ENCODE assay signal across 8 cellular contexts in the genomic region with DNA sequence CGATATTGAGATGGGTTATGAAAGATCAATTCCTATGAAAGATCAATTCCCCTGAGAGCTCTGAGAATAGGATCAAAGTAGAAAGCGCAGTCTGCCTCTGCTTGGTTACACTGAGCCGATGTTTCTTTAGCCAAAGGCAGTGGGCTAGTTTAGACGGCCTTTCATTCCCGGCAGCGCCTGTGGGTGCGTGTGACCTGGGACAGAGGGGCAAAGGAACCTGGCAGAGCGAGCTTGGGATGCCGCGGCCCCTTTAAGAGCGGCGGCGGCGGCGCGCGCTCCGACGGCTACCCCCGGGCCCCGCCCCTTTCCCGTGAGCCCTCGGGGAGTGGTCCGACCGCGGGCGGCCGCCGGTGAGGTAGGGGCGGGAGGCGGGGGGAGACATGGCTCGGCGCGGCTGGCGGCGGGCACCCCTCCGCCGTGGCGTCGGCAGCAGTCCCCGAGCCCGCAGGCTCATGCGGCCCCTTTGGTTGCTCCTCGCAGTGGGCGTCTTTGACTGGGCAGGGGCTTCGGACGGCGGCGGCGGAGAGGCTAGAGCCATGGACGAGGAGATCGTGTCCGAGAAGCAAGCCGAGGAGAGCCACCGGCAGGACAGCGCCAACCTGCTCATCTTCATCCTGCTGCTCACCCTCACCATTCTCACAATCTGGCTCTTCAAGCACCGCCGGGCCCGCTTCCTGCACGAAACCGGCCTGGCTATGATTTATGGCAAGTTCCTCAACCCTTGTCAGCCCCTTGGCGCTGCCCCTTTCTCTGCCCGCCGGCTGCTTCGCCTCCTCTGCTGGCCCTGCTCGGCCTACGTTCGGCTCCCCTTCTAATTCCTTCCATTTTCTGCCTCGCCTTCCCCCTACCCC. TPM values are rescaled to one million over a fixed set of nuclear protein-coding genes. Genes with fewer than 3 reads are reported as not detected.
A peak's percentile ranks its signal among the peaks of the same experiment; 100 is the strongest.
DNase-seq lines count a peak whose midpoint lies in the region; ATAC-seq and TF ChIP-seq lines count a peak whose summit lies in the region.

A gene (plus strand): TSS at position 313 of the 851 bp plus-strand sequence. CDS start 224 bp downstream, at position 537.

- TF ChIP-seq CTCF in ovary (IDR thresholded peaks at IDR 0.05) (no peak), tibial artery (IDR thresholded peaks at IDR 0.05) (no peak)

- H3K36me3 ChIP-seq in SK-N-MC (ENCODE audit: insufficient read depth, low read length) (no peaks in the 10 kb centered on the region), ovary (no peaks in the 10 kb centered on the region), tibial artery (no peaks in the 10 kb centered on the region)

- peak within 1 kb of the TSS; percentile 83 for H3K4me3 ChIP-seq in SK-N-MC
- H3K4me3 ChIP-seq in ovary: peak within 1 kb of the TSS; percentile 52
- peak within 1 kb of the TSS; percentile 64 to 82 for H3K4me3 ChIP-seq in tibial artery

- intact Hi-C loops in Right ventricle myocardium inferior (cut with DNase I) (loop anchor here (1.0 kb wide), 1 partner anchor 9 kb away; no protein-coding TSS in a partner anchor), ovary (cut with DNase I) (no loop called here), tibial artery (cut with DNase I; ENCODE audit: low total_unique reads) (no loop called here)

- no peak for TF ChIP-seq POLR2A in ovary (IDR thresholded peaks at IDR 0.05)

- H3K36me3 Mint-ChIP-seq in activated naive CD4-positive, alpha-beta T cell treated with anti-CD3 and anti-CD28 coated beads, Interleukin-2, amount 50 U/mL, for 72 hours: peaks cover 5 to 24% of the 10 kb centered on the region in 2 donors

- peak; percentile 90 for ATAC-seq in GM21825 (IDR thresholded peaks at IDR 0.05; ENCODE audit: unreplicated experiment)
- peak; percentile 89 to 97 for ATAC-seq in activated naive CD4-positive, alpha-beta T cell treated with anti-CD3 and anti-CD28 coated beads, Interleukin-2, amount 50 U/mL, for 72 hours
- peak; percentile 97 for ATAC-seq in Right ventricle myocardium inferior

- peak within 1 kb of the TSS; percentile 78 for H3K9ac ChIP-seq in SK-N-MC (ENCODE audit: insufficient read length)

- H3K9me3 ChIP-seq in SK-N-MC (ENCODE audit: low read depth, low read length) (no peaks in the 10 kb centered on the region), ovary (no peaks in the 10 kb centered on the region), tibial artery (no peaks in the 10 kb centered on the region)

- WGBS in ovary, 3 donors: 27 to 34% (median 31%) methylated on average over 67 to 69 of the region's 69 CpGs

- H3K27ac ChIP-seq in SK-N-MC (no peak within 1 kb of the TSS; the same call in 1 of the 2 replicates), ovary (peak within 1 kb of the TSS; percentile 72 to 75), tibial artery (peak within 1 kb of the TSS; percentile 77 to 81)

- TF ChIP-seq EP300 in ovary (IDR thresholded peaks at IDR 0.05): no peak

- H3K27ac Mint-ChIP-seq in activated naive CD4-positive, alpha-beta T cell treated with anti-CD3 and anti-CD28 coated beads, Interleukin-2, amount 50 U/mL, for 72 hours: peak within 1 kb of the TSS; percentile 83 to 88

- H3K9me3 Mint-ChIP-seq in activated naive CD4-positive, alpha-beta T cell treated with anti-CD3 and anti-CD28 coated beads, Interleukin-2, amount 50 U/mL, for 72 hours: peaks cover 12 to 13% of the 10 kb centered on the region in 2 donors

- peak; percentile 69 for DNase-seq in ELR (ENCODE audit: low read depth)
- peak; percentile 53 for DNase-seq in LoVo (ENCODE audit: low spot score)
- DNase-seq in SK-N-MC (ENCODE audit: low read depth, low spot score): no peak
- peak; percentile 64 to 65 for DNase-seq in activated naive CD4-positive, alpha-beta T cell treated with anti-CD3 and anti-CD28 coated beads, Interleukin-2, amount 50 U/mL, for 72 hours (ENCODE audit: low spot score in 2 of 2)
- peak; percentile 87 for DNase-seq in Right ventricle myocardium inferior (ENCODE audit: missing footprints)
- peak; percentile 71 to 83 (median 75) for DNase-seq in ovary
- DNase-seq in tibial artery: peak; percentile 56 to 82

- H3K27me3 ChIP-seq in ovary (no peaks in the 10 kb centered on the region), tibial artery (no peaks in the 10 kb centered on the region)

- H3K4me1 ChIP-seq in ovary (ENCODE audit: insufficient read depth): no peaks in the 10 kb centered on the region
- peaks cover 0 to 5% (median 1%) of the 10 kb centered on the region in 4 donors for H3K4me1 ChIP-seq in tibial artery

RNA-seq across cellular contexts. Expression of the gene that starts here (rescaled TPM):
- 10 to 100 TPM; 11.3 to 12.5 TPM for total RNA-seq in activated naive CD4-positive, alpha-beta T cell treated with anti-CD3 and anti-CD28 coated beads, Interleukin-2, amount 50 U/mL, for 72 hours
- total RNA-seq in Right ventricle myocardium inferior: 15.4 TPM
- total RNA-seq in ovary: 10 to 100 TPM; 10.5 to 18.6 (median 13.5) TPM
- polyA plus RNA-seq in ovary: 10 to 100 TPM in 1 of 2 donors, 1 to 10 TPM in 1; 9.2 to 12.7 TPM
